1 cellular context compared by ENCODE assay signal in the genomic region with DNA sequence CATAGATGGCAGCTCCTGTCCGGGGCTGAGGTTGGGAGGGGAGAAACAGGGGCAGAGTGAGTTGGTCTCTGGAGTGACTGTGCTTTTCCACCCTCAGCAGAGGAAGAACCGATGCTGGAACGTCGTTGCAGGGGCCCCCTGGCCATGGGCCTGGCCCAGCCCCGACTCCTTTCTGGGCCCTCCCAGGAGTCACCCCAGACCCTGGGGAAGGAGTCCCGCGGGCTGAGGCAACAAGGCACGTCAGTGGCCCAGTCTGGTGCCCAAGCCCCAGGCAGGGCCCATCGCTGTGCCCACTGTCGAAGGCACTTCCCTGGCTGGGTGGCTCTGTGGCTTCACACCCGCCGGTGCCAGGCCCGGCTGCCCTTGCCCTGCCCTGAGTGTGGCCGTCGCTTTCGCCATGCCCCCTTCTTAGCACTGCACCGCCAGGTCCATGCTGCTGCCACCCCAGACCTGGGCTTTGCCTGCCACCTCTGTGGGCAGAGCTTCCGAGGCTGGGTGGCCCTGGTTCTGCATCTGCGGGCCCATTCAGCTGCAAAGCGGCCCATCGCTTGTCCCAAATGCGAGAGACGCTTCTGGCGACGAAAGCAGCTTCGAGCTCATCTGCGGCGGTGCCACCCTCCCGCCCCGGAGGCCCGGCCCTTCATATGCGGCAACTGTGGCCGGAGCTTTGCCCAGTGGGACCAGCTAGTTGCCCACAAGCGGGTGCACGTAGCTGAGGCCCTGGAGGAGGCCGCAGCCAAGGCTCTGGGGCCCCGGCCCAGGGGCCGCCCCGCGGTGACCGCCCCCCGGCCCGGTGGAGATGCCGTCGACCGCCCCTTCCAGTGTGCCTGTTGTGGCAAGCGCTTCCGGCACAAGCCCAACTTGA.
TF ChIP-seq lines count a peak whose summit lies in the region.

No MANE protein-coding gene starts in this region.

TF ChIP-seq in HepG2, 621 proteins besides CTCF, POLR2A, EP300 and RAD21:
- TF ChIP-seq, protein P1, sequence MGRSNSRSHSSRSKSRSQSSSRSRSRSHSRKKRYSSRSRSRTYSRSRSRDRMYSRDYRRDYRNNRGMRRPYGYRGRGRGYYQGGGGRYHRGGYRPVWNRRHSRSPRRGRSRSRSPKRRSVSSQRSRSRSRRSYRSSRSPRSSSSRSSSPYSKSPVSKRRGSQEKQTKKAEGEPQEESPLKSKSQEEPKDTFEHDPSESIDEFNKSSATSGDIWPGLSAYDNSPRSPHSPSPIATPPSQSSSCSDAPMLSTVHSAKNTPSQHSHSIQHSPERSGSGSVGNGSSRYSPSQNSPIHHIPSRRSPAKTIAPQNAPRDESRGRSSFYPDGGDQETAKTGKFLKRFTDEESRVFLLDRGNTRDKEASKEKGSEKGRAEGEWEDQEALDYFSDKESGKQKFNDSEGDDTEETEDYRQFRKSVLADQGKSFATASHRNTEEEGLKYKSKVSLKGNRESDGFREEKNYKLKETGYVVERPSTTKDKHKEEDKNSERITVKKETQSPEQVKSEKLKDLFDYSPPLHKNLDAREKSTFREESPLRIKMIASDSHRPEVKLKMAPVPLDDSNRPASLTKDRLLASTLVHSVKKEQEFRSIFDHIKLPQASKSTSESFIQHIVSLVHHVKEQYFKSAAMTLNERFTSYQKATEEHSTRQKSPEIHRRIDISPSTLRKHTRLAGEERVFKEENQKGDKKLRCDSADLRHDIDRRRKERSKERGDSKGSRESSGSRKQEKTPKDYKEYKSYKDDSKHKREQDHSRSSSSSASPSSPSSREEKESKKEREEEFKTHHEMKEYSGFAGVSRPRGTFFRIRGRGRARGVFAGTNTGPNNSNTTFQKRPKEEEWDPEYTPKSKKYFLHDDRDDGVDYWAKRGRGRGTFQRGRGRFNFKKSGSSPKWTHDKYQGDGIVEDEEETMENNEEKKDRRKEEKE (IDR thresholded peaks at IDR 0.05) = no peak
- no peak for TF ChIP-seq ZNF432 (CRISPR knock-in tag; IDR thresholded peaks at IDR 0.05; ENCODE audit: borderline replicate concordance)
- TF ChIP-seq FIP1L1 (IDR thresholded peaks at IDR 0.05; ENCODE audit: borderline replicate concordance, insufficient read depth, low read depth, low read length) = no peak
- TF ChIP-seq ZNF619 (CRISPR knock-in tag; IDR thresholded peaks at IDR 0.05) = no peak
- no peak for TF ChIP-seq HOXA9 (CRISPR knock-in tag; IDR thresholded peaks at IDR 0.05; ENCODE audit: borderline replicate concordance)
- TF ChIP-seq NKX3-1 (CRISPR knock-in tag; IDR thresholded peaks at IDR 0.05) = no peak
- TF ChIP-seq ZNF775 (CRISPR knock-in tag; IDR thresholded peaks at IDR 0.05; ENCODE audit: borderline replicate concordance) = no peak
- TF ChIP-seq, protein P2, sequence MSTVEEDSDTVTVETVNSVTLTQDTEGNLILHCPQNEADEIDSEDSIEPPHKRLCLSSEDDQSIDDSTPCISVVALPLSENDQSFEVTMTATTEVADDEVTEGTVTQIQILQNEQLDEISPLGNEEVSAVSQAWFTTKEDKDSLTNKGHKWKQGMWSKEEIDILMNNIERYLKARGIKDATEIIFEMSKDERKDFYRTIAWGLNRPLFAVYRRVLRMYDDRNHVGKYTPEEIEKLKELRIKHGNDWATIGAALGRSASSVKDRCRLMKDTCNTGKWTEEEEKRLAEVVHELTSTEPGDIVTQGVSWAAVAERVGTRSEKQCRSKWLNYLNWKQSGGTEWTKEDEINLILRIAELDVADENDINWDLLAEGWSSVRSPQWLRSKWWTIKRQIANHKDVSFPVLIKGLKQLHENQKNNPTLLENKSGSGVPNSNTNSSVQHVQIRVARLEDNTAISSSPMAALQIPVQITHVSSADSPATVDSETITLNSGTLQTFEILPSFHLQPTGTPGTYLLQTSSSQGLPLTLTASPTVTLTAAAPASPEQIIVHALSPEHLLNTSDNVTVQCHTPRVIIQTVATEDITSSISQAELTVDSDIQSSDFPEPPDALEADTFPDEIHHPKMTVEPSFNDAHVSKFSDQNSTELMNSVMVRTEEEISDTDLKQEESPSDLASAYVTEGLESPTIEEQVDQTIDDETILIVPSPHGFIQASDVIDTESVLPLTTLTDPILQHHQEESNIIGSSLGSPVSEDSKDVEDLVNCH (CRISPR knock-in tag; IDR thresholded peaks at IDR 0.05) = no peak
- TF ChIP-seq NBN (conservative IDR thresholded peaks at IDR 0.05) = no peak
- TF ChIP-seq, protein P3, sequence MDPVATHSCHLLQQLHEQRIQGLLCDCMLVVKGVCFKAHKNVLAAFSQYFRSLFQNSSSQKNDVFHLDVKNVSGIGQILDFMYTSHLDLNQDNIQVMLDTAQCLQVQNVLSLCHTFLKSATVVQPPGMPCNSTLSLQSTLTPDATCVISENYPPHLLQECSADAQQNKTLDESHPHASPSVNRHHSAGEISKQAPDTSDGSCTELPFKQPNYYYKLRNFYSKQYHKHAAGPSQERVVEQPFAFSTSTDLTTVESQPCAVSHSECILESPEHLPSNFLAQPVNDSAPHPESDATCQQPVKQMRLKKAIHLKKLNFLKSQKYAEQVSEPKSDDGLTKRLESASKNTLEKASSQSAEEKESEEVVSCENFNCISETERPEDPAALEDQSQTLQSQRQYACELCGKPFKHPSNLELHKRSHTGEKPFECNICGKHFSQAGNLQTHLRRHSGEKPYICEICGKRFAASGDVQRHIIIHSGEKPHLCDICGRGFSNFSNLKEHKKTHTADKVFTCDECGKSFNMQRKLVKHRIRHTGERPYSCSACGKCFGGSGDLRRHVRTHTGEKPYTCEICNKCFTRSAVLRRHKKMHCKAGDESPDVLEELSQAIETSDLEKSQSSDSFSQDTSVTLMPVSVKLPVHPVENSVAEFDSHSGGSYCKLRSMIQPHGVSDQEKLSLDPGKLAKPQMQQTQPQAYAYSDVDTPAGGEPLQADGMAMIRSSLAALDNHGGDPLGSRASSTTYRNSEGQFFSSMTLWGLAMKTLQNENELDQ (CRISPR knock-in tag; IDR thresholded peaks at IDR 0.05; ENCODE audit: borderline replicate concordance) = no peak
- TF ChIP-seq AGO2 (optimal IDR thresholded peaks at IDR 0.05; ENCODE audit: low read depth, low read length) = peak; percentile 93
- TF ChIP-seq KLF11 (CRISPR knock-in tag; IDR thresholded peaks at IDR 0.05) = no peak
- TF ChIP-seq, protein P4, sequence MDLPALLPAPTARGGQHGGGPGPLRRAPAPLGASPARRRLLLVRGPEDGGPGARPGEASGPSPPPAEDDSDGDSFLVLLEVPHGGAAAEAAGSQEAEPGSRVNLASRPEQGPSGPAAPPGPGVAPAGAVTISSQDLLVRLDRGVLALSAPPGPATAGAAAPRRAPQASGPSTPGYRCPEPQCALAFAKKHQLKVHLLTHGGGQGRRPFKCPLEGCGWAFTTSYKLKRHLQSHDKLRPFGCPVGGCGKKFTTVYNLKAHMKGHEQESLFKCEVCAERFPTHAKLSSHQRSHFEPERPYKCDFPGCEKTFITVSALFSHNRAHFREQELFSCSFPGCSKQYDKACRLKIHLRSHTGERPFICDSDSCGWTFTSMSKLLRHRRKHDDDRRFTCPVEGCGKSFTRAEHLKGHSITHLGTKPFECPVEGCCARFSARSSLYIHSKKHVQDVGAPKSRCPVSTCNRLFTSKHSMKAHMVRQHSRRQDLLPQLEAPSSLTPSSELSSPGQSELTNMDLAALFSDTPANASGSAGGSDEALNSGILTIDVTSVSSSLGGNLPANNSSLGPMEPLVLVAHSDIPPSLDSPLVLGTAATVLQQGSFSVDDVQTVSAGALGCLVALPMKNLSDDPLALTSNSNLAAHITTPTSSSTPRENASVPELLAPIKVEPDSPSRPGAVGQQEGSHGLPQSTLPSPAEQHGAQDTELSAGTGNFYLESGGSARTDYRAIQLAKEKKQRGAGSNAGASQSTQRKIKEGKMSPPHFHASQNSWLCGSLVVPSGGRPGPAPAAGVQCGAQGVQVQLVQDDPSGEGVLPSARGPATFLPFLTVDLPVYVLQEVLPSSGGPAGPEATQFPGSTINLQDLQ (CRISPR knock-in tag; IDR thresholded peaks at IDR 0.05) = no peak
- TF ChIP-seq SPEN (CRISPR knock-in tag; IDR thresholded peaks at IDR 0.05; ENCODE audit: low read depth) = no peak
- peak; percentile 71 for TF ChIP-seq RBFOX2 (IDR thresholded peaks at IDR 0.05; ENCODE audit: low read depth, low read length)
- no peak for TF ChIP-seq YY1 (IDR thresholded peaks at IDR 0.05; ENCODE audit: insufficient read depth, insufficient replicate concordance, low read depth, low read length)
- no peak for TF ChIP-seq ZKSCAN8 (CRISPR knock-in tag; IDR thresholded peaks at IDR 0.05; ENCODE audit: borderline replicate concordance)
- TF ChIP-seq, protein P5, sequence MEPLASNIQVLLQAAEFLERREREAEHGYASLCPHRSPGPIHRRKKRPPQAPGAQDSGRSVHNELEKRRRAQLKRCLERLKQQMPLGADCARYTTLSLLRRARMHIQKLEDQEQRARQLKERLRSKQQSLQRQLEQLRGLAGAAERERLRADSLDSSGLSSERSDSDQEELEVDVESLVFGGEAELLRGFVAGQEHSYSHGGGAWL (CRISPR knock-in tag; IDR thresholded peaks at IDR 0.05) = no peak
- TF ChIP-seq ONECUT2 (CRISPR knock-in tag; IDR thresholded peaks at IDR 0.05) = no peak
- TF ChIP-seq SP2 (CRISPR knock-in tag; IDR thresholded peaks at IDR 0.05) = no peak
- TF ChIP-seq GABPB1 (CRISPR knock-in tag; IDR thresholded peaks at IDR 0.05) = 0 out of 2 replicates have a peak, but pooled peaks have one; percentile 19
- TF ChIP-seq, protein P6, sequence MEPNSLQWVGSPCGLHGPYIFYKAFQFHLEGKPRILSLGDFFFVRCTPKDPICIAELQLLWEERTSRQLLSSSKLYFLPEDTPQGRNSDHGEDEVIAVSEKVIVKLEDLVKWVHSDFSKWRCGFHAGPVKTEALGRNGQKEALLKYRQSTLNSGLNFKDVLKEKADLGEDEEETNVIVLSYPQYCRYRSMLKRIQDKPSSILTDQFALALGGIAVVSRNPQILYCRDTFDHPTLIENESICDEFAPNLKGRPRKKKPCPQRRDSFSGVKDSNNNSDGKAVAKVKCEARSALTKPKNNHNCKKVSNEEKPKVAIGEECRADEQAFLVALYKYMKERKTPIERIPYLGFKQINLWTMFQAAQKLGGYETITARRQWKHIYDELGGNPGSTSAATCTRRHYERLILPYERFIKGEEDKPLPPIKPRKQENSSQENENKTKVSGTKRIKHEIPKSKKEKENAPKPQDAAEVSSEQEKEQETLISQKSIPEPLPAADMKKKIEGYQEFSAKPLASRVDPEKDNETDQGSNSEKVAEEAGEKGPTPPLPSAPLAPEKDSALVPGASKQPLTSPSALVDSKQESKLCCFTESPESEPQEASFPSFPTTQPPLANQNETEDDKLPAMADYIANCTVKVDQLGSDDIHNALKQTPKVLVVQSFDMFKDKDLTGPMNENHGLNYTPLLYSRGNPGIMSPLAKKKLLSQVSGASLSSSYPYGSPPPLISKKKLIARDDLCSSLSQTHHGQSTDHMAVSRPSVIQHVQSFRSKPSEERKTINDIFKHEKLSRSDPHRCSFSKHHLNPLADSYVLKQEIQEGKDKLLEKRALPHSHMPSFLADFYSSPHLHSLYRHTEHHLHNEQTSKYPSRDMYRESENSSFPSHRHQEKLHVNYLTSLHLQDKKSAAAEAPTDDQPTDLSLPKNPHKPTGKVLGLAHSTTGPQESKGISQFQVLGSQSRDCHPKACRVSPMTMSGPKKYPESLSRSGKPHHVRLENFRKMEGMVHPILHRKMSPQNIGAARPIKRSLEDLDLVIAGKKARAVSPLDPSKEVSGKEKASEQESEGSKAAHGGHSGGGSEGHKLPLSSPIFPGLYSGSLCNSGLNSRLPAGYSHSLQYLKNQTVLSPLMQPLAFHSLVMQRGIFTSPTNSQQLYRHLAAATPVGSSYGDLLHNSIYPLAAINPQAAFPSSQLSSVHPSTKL (CRISPR knock-in tag; IDR thresholded peaks at IDR 0.05) = no peak
- no peak for TF ChIP-seq ZNF543 (CRISPR knock-in tag; IDR thresholded peaks at IDR 0.05)
- TF ChIP-seq KLF16 (CRISPR knock-in tag; IDR thresholded peaks at IDR 0.05) = no peak
- peak; percentile 90 for TF ChIP-seq HNRNPL (IDR thresholded peaks at IDR 0.05; ENCODE audit: low read depth, low read length)
- TF ChIP-seq, protein P7, sequence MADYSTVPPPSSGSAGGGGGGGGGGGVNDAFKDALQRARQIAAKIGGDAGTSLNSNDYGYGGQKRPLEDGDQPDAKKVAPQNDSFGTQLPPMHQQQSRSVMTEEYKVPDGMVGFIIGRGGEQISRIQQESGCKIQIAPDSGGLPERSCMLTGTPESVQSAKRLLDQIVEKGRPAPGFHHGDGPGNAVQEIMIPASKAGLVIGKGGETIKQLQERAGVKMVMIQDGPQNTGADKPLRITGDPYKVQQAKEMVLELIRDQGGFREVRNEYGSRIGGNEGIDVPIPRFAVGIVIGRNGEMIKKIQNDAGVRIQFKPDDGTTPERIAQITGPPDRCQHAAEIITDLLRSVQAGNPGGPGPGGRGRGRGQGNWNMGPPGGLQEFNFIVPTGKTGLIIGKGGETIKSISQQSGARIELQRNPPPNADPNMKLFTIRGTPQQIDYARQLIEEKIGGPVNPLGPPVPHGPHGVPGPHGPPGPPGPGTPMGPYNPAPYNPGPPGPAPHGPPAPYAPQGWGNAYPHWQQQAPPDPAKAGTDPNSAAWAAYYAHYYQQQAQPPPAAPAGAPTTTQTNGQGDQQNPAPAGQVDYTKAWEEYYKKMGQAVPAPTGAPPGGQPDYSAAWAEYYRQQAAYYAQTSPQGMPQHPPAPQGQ (CRISPR knock-in tag; IDR thresholded peaks at IDR 0.05; ENCODE audit: borderline replicate concordance) = no peak
- TF ChIP-seq, protein P8, sequence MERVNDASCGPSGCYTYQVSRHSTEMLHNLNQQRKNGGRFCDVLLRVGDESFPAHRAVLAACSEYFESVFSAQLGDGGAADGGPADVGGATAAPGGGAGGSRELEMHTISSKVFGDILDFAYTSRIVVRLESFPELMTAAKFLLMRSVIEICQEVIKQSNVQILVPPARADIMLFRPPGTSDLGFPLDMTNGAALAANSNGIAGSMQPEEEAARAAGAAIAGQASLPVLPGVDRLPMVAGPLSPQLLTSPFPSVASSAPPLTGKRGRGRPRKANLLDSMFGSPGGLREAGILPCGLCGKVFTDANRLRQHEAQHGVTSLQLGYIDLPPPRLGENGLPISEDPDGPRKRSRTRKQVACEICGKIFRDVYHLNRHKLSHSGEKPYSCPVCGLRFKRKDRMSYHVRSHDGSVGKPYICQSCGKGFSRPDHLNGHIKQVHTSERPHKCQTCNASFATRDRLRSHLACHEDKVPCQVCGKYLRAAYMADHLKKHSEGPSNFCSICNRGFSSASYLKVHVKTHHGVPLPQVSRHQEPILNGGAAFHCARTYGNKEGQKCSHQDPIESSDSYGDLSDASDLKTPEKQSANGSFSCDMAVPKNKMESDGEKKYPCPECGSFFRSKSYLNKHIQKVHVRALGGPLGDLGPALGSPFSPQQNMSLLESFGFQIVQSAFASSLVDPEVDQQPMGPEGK (CRISPR knock-in tag; IDR thresholded peaks at IDR 0.05) = no peak
- TF ChIP-seq, protein P9, sequence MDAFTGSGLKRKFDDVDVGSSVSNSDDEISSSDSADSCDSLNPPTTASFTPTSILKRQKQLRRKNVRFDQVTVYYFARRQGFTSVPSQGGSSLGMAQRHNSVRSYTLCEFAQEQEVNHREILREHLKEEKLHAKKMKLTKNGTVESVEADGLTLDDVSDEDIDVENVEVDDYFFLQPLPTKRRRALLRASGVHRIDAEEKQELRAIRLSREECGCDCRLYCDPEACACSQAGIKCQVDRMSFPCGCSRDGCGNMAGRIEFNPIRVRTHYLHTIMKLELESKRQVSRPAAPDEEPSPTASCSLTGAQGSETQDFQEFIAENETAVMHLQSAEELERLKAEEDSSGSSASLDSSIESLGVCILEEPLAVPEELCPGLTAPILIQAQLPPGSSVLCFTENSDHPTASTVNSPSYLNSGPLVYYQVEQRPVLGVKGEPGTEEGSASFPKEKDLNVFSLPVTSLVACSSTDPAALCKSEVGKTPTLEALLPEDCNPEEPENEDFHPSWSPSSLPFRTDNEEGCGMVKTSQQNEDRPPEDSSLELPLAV (CRISPR knock-in tag; conservative IDR thresholded peaks at IDR 0.05; ENCODE audit: low read depth) = no peak
- no peak for TF ChIP-seq ZFYVE20 (CRISPR knock-in tag; IDR thresholded peaks at IDR 0.05; ENCODE audit: borderline replicate concordance, low read depth)
- TF ChIP-seq TAF15 (IDR thresholded peaks at IDR 0.05; ENCODE audit: low read depth, low read length, poor library complexity, severe bottlenecking) = peak; percentile 47
